In genomic region chr22:24554316-24555159, GRCh38 we compare ENCODE assay signal across 8 cellular contexts. TPM values are rescaled to one million over a fixed set of nuclear protein-coding genes. Genes with fewer than 3 reads are reported as not detected.
DNase-seq lines count a peak whose midpoint lies in the region; ATAC-seq, FAIRE-seq and TF ChIP-seq lines count a peak whose summit lies in the region.

Gene GUCD1, minus strand, starts transcription at chr22:24555138. Its CDS starts 147 bp downstream, at chr22:24554991.

- H3K27me3 Mint-ChIP-seq in chondrocyte (ENCODE audit: low read depth): no peaks in the 10 kb centered on the region

- H3K36me3 Mint-ChIP-seq in chondrocyte (ENCODE audit: low read depth): peaks cover 10% of the 10 kb centered on the region

- no peak for TF ChIP-seq CTCF in chondrocyte (IDR thresholded peaks at IDR 0.05)

- intact Hi-C loops in T-helper 2 cell treated with Interferon-gamma antibody and Interleukin-4, amounts not matched to agents 100 ng/mL and 5 ng/mL, for 36 hours (cut with micrococcal nuclease): no loop called here

- DNase-seq in GM18507 (ENCODE audit: extremely low spot score, insufficient read length, low read depth) (no peak), chondrocyte (ENCODE audit: low spot score) (no peak), left kidney (ENCODE audit: low read depth, low spot score) (peak; percentile 75), 8988T (no peak)
- DNase-seq in stimulated activated CD4-positive, alpha-beta T cell treated with anti-CD3 and anti-CD28 coated beads, Interleukin-2, amount 100 ng/mL, for 48 hours: peak; percentile 14 to 19

- peak within 1 kb of the TSS; percentile 95 for H3K4me3 Mint-ChIP-seq in chondrocyte (ENCODE audit: unreplicated experiment)

- H3K27ac Mint-ChIP-seq in chondrocyte (ENCODE audit: unreplicated experiment): peak within 1 kb of the TSS; percentile 99

- H3K4me1 Mint-ChIP-seq in chondrocyte (ENCODE audit: low read depth): peaks cover 40% of the 10 kb centered on the region

- no peaks in the 10 kb centered on the region for H3K9me3 Mint-ChIP-seq in chondrocyte (ENCODE audit: low read depth)

- peak; percentile 12 for ATAC-seq in HG03103 (IDR thresholded peaks at IDR 0.05; ENCODE audit: low read depth, unreplicated experiment)
- no peak for ATAC-seq in HG02623 (IDR thresholded peaks at IDR 0.05; ENCODE audit: unreplicated experiment)

- peak; percentile 76 for FAIRE-seq in GM18507 (lab: Jason Lieb, UNC)

RNA-seq across cellular contexts. Expression of gene GUCD1, which starts in this region (rescaled TPM):
- total RNA-seq in T-helper 2 cell treated with Interferon-gamma antibody and Interleukin-4, amounts not matched to agents 100 ng/mL and 5 ng/mL, for 36 hours: 127 and 131 TPM in 2 replicates
- total RNA-seq in chondrocyte: 77.3 to 84.7 TPM (median 77.9 TPM) in 3 replicates

Comparison
In these comparisons a context has a peak if more than half of its experiments do, and no peak if none do; other contexts are left out.
1. DNase-seq: peak in left kidney (single experiment) and stimulated activated CD4-positive, alpha-beta T cell treated with anti-CD3 and anti-CD28 coated beads, Interleukin-2, amount 100 ng/mL, for 48 hours (2 of 2); none in GM18507 (single experiment), chondrocyte (single experiment) and 8988T (single experiment).